ENCODE assay signal across 1 cellular context in the genomic region with DNA sequence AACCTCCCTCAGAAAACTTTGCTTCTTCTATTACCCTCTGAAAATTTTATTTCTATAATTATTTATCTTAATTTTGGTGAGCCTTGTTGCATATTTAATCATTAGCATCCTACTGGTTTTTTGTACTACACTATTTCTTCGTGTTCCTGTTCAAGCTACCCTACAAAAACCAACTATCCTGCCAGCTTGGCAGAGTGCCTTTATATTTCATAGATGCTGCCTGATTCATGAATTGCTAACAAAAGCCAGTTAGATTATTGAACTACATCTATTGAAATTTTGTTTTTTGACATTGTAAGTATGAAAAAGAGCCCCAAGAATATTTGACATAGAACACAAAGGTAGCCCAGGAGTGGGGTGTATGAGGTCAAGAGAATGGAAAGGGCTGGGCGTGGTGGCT.
TF ChIP-seq lines count a peak whose summit lies in the region.

No MANE protein-coding gene starts in this region.

TF ChIP-seq in A549, 52 proteins besides CTCF, POLR2A, EP300 and RAD21 (continued from another document):
- TF ChIP-seq FOSB (CRISPR knock-in tag; IDR thresholded peaks at IDR 0.05) = no peak
